In genomic region chr2:96843538-96844268, GRCh38 we compare ENCODE assay signal across 18 cellular contexts. TPM values are rescaled to one million over a fixed set of nuclear protein-coding genes. Genes with fewer than 3 reads are reported as not detected.
A peak's percentile ranks its signal among the peaks of the same experiment; 100 is the strongest.
DNase-seq lines count a peak whose midpoint lies in the region; ATAC-seq and TF ChIP-seq lines count a peak whose summit lies in the region.
"Had no signal": no experiment of that assay in that cellular context is flagged by ENCODE, and none has a peak within 500 bp of the region (broad histone marks: within the 10 kb centered on the region; RNA-seq: fewer than 3 reads in every experiment).

ANKRD23 (minus strand) TSS chr2:96844021; CDS start chr2:96843992, 29 bp downstream.

- no peaks in the 10 kb centered on the region for H3K27me3 ChIP-seq in CD8-positive, alpha-beta memory T cell (ENCODE audit: insufficient read depth, low read length, poor library complexity, severe bottlenecking)
- no peaks in the 10 kb centered on the region for H3K27me3 ChIP-seq in HUES48 (ENCODE audit: control insufficient read depth, insufficient read depth, low read length)
- H3K27me3 ChIP-seq in esophagus muscularis mucosa: no peaks in the 10 kb centered on the region
- H3K27me3 ChIP-seq in neural cell (ENCODE audit: insufficient read depth, low read depth, low read length): no peaks in the 10 kb centered on the region
- H3K27me3 ChIP-seq: upper lobe of left lung had no signal

- peaks cover 13 to 30% (median 17%) of the 10 kb centered on the region in 3 donors for H3K4me1 Mint-ChIP-seq in CD8-positive, alpha-beta memory T cell
- H3K4me1 Mint-ChIP-seq in endothelial cell (ENCODE audit: unreplicated experiment): peaks cover 5% of the 10 kb centered on the region

- TF ChIP-seq POLR2A in esophagus muscularis mucosa (IDR thresholded peaks at IDR 0.05; ENCODE audit: low read depth): peak; percentile 48

- peaks cover 8% of the 10 kb centered on the region for H3K36me3 ChIP-seq in CD8-positive, alpha-beta memory T cell (ENCODE audit: insufficient read depth, low read length)
- peaks cover 26% of the 10 kb centered on the region for H3K36me3 ChIP-seq in HUES48 (ENCODE audit: control insufficient read depth, insufficient read depth, low read length)
- H3K36me3 ChIP-seq in esophagus muscularis mucosa: peaks cover 12 to 64% (median 40%) of the 10 kb centered on the region in 4 donors
- peaks cover 4% of the 10 kb centered on the region for H3K36me3 ChIP-seq in neural cell (ENCODE audit: insufficient read depth, low read length)

- no peak for TF ChIP-seq RAD21 in neural cell (conservative IDR thresholded peaks at IDR 0.05)

- CTCF ChIA-PET in CD8-positive, alpha-beta memory T cell (lab: Charles Lee): interaction anchor here (1.3 to 1.5 kb wide), 2 partner anchors 14 to 107 kb away, joined by 4 to 10 read pairs; partner anchors contain the start of gene ANKRD39

- H3K36me3 Mint-ChIP-seq in CD8-positive, alpha-beta memory T cell: peaks cover 3 to 35% (median 6%) of the 10 kb centered on the region in 3 donors
- H3K36me3 Mint-ChIP-seq in endothelial cell (ENCODE audit: low read depth, unreplicated experiment): peaks cover 7% of the 10 kb centered on the region

- peak within 1 kb of the TSS in 6 of 8 donors; percentile 30 to 89 (median 65) for H3K27ac Mint-ChIP-seq in CD8-positive, alpha-beta memory T cell
- H3K27ac Mint-ChIP-seq in endothelial cell (ENCODE audit: unreplicated experiment): no peak within 1 kb of the TSS
- H3K27ac Mint-ChIP-seq: activated CD4-positive, alpha-beta T cell treated with anti-CD3 and anti-CD28 coated beads for 36 hours; B cell; stimulated activated naive B cell treated with anti-CD40 and anti-IgM and Interleukin-4, amounts not matched to agents 10 μg/mL and 1 μg/mL and 100 μg/mL, for 72 hours had no signal

- H3K27ac ChIP-seq in CD8-positive, alpha-beta memory T cell (ENCODE audit: low read depth, low read length): no peak within 1 kb of the TSS
- H3K27ac ChIP-seq in HUES48 (ENCODE audit: low read depth, low read length) (peak within 1 kb of the TSS; percentile 22), esophagus muscularis mucosa (replicated peaks in 1 of 4) (no peak within 1 kb of the TSS), neural cell (ENCODE audit: low read length) (no peak within 1 kb of the TSS), substantia nigra (ENCODE audit: low read depth, low read length, poor library complexity, severe bottlenecking) (no peak within 1 kb of the TSS)
- H3K27ac ChIP-seq: HL-60, upper lobe of left lung had no signal

- H3K9me3 Mint-ChIP-seq in CD8-positive, alpha-beta memory T cell: peaks cover 0 to 2% (median 0%) of the 10 kb centered on the region in 5 donors
- no peaks in the 10 kb centered on the region for H3K9me3 Mint-ChIP-seq in endothelial cell (ENCODE audit: unreplicated experiment)
- H3K9me3 Mint-ChIP-seq: activated T-cell treated with anti-CD3 and anti-CD28 coated beads, Interleukin-2, amount 50 U/mL, for 72 hours; stimulated activated naive B cell treated with anti-CD40 and anti-IgM and Interleukin-4, amounts not matched to agents 10 μg/mL and 1 μg/mL and 100 μg/mL, for 72 hours had no signal

- peak within 1 kb of the TSS in 1 of 7 donors; percentile 8 for H3K4me3 Mint-ChIP-seq in CD8-positive, alpha-beta memory T cell
- H3K4me3 Mint-ChIP-seq in endothelial cell (ENCODE audit: unreplicated experiment): no peak within 1 kb of the TSS
- H3K4me3 Mint-ChIP-seq: activated CD4-positive, alpha-beta T cell treated with anti-CD3 and anti-CD28 coated beads for 36 hours; activated T-cell treated with anti-CD3 and anti-CD28 coated beads, Interleukin-2, amount 50 U/mL, for 72 hours; B cell; stimulated activated naive B cell treated with anti-CD40 and anti-IgM and Interleukin-4, amounts not matched to agents 10 μg/mL and 1 μg/mL and 100 μg/mL, for 72 hours had no signal

- TF ChIP-seq CTCF in esophagus muscularis mucosa (IDR thresholded peaks at IDR 0.05): no peak
- TF ChIP-seq CTCF in neural cell (IDR thresholded peaks at IDR 0.05; ENCODE audit: poor library complexity, severe bottlenecking): no peak
- TF ChIP-seq CTCF in endothelial cell (IDR thresholded peaks at IDR 0.05; ENCODE audit: unreplicated experiment): no peak

- POLR2A ChIA-PET in CD8-positive, alpha-beta memory T cell (lab: Charles Lee): no interaction called here

- no peak within 1 kb of the TSS for H2AFZ ChIP-seq in neural cell (ENCODE audit: low read depth, low read length)

- H3K9me3 ChIP-seq in CD8-positive, alpha-beta memory T cell (ENCODE audit: low read length): no peaks in the 10 kb centered on the region
- H3K9me3 ChIP-seq in HUES48 (ENCODE audit: control insufficient read depth, insufficient read depth, low read length) (no peaks in the 10 kb centered on the region), esophagus muscularis mucosa (no peaks in the 10 kb centered on the region), neural cell (ENCODE audit: low read length) (no peaks in the 10 kb centered on the region)
- H3K9me3 ChIP-seq: upper lobe of left lung had no signal

- intact Hi-C loops in esophagus muscularis mucosa (cut with DNase I): no loop called here

- no peaks in the 10 kb centered on the region for H3K9me2 ChIP-seq in neural cell (ENCODE audit: insufficient read depth, low read length)

- peaks cover 14% of the 10 kb centered on the region for H3K4me1 ChIP-seq in CD8-positive, alpha-beta memory T cell (ENCODE audit: insufficient read depth, low read length)
- H3K4me1 ChIP-seq in HUES48 (ENCODE audit: control insufficient read depth, insufficient read depth, low read length) (no peaks in the 10 kb centered on the region), esophagus muscularis mucosa (peaks cover 14 to 28% (median 20%) of the 10 kb centered on the region in 4 donors)

- no peaks in the 10 kb centered on the region for H3K79me2 ChIP-seq in neural cell (replicated peaks; ENCODE audit: insufficient read depth, low read length)

- no peak for DNase-seq in CD8-positive, alpha-beta memory T cell
- DNase-seq in esophagus muscularis mucosa (ENCODE audit: extremely low spot score): no peak
- no peak for DNase-seq in substantia nigra (lab: John Stamatoyannopoulos, UW)
- DNase-seq in NCI-H2081 (lab: John Stamatoyannopoulos, UW): no peak
- DNase-seq in endothelial cell (ENCODE audit: low spot score): no peak
- DNase-seq: activated CD4-positive, alpha-beta T cell treated with anti-CD3 and anti-CD28 coated beads for 36 hours; activated T-cell treated with anti-CD3 and anti-CD28 coated beads, Interleukin-2, amount 50 U/mL, for 72 hours; DMS 273 treated with DMSO at 0.1 percent for 48 hours; effector CD8-positive, alpha-beta T cell; KG1; NCI-H69; stimulated activated naive B cell treated with anti-CD40 and anti-IgM and Interleukin-4, amounts not matched to agents 10 μg/mL and 1 μg/mL and 100 μg/mL, for 72 hours; upper lobe of left lung had no signal

- no peak within 1 kb of the TSS for H3K4me2 ChIP-seq in neural cell (ENCODE audit: low read length)

- H3K9ac ChIP-seq in HUES48 (ENCODE audit: low read depth, low read length) (no peak within 1 kb of the TSS), neural cell (ENCODE audit: low read length) (no peak within 1 kb of the TSS)

- ATAC-seq in HG02763 (IDR thresholded peaks at IDR 0.05; ENCODE audit: unreplicated experiment): no peak
- ATAC-seq: activated CD4-positive, alpha-beta T cell treated with anti-CD3 and anti-CD28 coated beads for 36 hours; activated T-cell treated with anti-CD3 and anti-CD28 coated beads, Interleukin-2, amount 50 U/mL, for 72 hours; stimulated activated naive B cell treated with anti-CD40 and anti-IgM and Interleukin-4, amounts not matched to agents 10 μg/mL and 1 μg/mL and 100 μg/mL, for 72 hours had no signal

- H4K20me1 ChIP-seq in neural cell (ENCODE audit: insufficient read depth): no peaks in the 10 kb centered on the region

- WGBS in esophagus muscularis mucosa: 93% methylated on average over 14 of the region's 14 CpGs

- TF ChIP-seq EP300 in esophagus muscularis mucosa (IDR thresholded peaks at IDR 0.05): no peak
- TF ChIP-seq EP300 in neural cell (conservative IDR thresholded peaks at IDR 0.05; ENCODE audit: poor library complexity, severe bottlenecking): no peak

- H3K27me3 Mint-ChIP-seq in CD8-positive, alpha-beta memory T cell: no peaks in the 10 kb centered on the region
- peaks cover 5% of the 10 kb centered on the region for H3K27me3 Mint-ChIP-seq in endothelial cell (ENCODE audit: unreplicated experiment)
- H3K27me3 Mint-ChIP-seq: activated CD4-positive, alpha-beta T cell treated with anti-CD3 and anti-CD28 coated beads for 36 hours; B cell; stimulated activated naive B cell treated with anti-CD40 and anti-IgM and Interleukin-4, amounts not matched to agents 10 μg/mL and 1 μg/mL and 100 μg/mL, for 72 hours had no signal

- H3K4me3 ChIP-seq in CD8-positive, alpha-beta memory T cell (ENCODE audit: low read length): no peak within 1 kb of the TSS
- H3K4me3 ChIP-seq in HUES48 (ENCODE audit: low read depth, low read length): no peak within 1 kb of the TSS
- no peak within 1 kb of the TSS for H3K4me3 ChIP-seq in esophagus muscularis mucosa
- H3K4me3 ChIP-seq in neural cell (ENCODE audit: low read length): no peak within 1 kb of the TSS
- H3K4me3 ChIP-seq: upper lobe of left lung had no signal

- H3F3A ChIP-seq in neural cell (ENCODE audit: insufficient read depth, low read length, poor library complexity, severe bottlenecking): no peaks in the 10 kb centered on the region

TF ChIP-seq in neural cell, 6 proteins besides CTCF, POLR2A, EP300 and RAD21 (continues in another document):
- TF ChIP-seq SMC3 (conservative IDR thresholded peaks at IDR 0.05; ENCODE audit: poor library complexity) (no peak), MXI1 (conservative IDR thresholded peaks at IDR 0.05; ENCODE audit: poor library complexity, severe bottlenecking) (no peak), EZH2 (IDR thresholded peaks at IDR 0.05; ENCODE audit: borderline replicate concordance, insufficient read depth, low read length, poor library complexity, severe bottlenecking) (no peak)

RNA-seq across cellular contexts. Expression of gene ANKRD23, which starts in this region (rescaled TPM):
- total RNA-seq in CD8-positive, alpha-beta memory T cell: 1 to 10 TPM; 3.8 to 3.9 TPM
- 0.47 TPM for polyA plus RNA-seq in CD8-positive, alpha-beta memory T cell
- total RNA-seq in esophagus muscularis mucosa (1 to 10 TPM; 2.2 to 6.0 (median 4.2) TPM), endothelial cell (ENCODE audit: unreplicated experiment) (4.7 TPM)
- polyA plus RNA-seq in neural cell: 12.1 and 17.7 TPM in 2 replicates
- polyA minus RNA-seq in neural cell: 13.4 and 16.6 TPM in 2 replicates
